1 cellular context compared by ENCODE assay signal in the genomic region with DNA sequence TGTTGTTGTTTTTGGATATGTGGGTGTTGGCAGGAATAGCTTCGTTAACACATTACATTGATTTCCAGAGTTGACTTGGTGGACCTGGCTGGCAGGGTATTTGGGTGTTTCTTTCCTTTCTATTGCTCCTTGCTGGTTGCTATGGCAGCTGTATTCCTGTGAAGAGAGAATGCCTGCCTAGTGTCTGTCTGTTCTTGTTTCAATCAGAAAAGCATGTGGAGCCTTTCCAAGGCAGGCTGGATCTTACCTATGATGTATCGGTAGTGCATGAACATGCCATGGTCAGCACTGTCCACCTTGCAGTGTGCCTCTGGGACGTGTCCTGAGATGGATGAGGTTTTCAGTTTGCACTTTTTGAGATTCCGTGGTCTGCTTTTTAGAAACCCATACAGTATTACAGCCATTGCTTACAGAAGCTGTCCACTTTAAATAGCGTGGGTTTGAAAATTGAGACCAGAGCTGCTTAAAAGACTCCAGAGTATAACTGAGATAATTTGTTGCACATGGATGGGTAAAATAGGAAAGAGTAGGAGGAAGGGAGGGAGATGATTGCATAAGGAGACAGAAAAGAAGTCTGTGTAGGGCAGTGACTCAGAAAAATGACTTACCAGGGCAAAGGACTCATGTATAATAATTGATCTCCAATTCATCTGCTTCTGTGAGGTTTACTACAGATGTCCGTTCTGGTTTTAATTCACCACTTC.
TF ChIP-seq lines count a peak whose summit lies in the region.

No MANE protein-coding gene starts in this region.

TF ChIP-seq in HepG2, 621 proteins besides CTCF, POLR2A, EP300 and RAD21:
- TF ChIP-seq ZNF333 (CRISPR knock-in tag; IDR thresholded peaks at IDR 0.05; ENCODE audit: borderline replicate concordance), result no peak
- no peak for TF ChIP-seq FIP1L1 (IDR thresholded peaks at IDR 0.05; ENCODE audit: borderline replicate concordance, insufficient read depth, low read depth, low read length)
- TF ChIP-seq GATAD2A (CRISPR knock-in tag; IDR thresholded peaks at IDR 0.05), result no peak
- no peak for TF ChIP-seq NFE2L2 (IDR thresholded peaks at IDR 0.05; ENCODE audit: low read length)
- no peak for TF ChIP-seq ZNF816 (CRISPR knock-in tag; IDR thresholded peaks at IDR 0.05; ENCODE audit: borderline replicate concordance)
